Comparison of ENCODE assay signal across 8 cellular contexts in genomic region chr3:51557993-51558392, GRCh38.
"Had no signal": no experiment of that assay in that cellular context is flagged by ENCODE, and none has a peak within 500 bp of the region (broad histone marks: within the 10 kb centered on the region; RNA-seq: fewer than 3 reads in every experiment).

No MANE protein-coding gene starts in this region.

- FAIRE-seq: G401.6, GM12878, GM12891, GM12892, GM18507, GM19239 had no signal

- ATAC-seq: GM12878 had no signal

- DNase-seq: GDM1, GF-D8 had no signal

- H3K4me3 ChIP-seq: GM12878 had no signal
